In genomic region chrX:6021316-6022091, GRCh38 we compare ENCODE assay signal across 7 cellular contexts.
DNase-seq lines count a peak whose midpoint lies in the region; ATAC-seq and TF ChIP-seq lines count a peak whose summit lies in the region.

No MANE protein-coding gene starts in this region.

- H4K20me1 ChIP-seq in DOHH2 (ENCODE audit: control insufficient read depth, insufficient read depth, low read depth, low read length), result no peaks in the 10 kb centered on the region

- peak; percentile 90 for ATAC-seq in GM19351 (IDR thresholded peaks at IDR 0.05; ENCODE audit: unreplicated experiment)
- ATAC-seq in HG02970 (IDR thresholded peaks at IDR 0.05; ENCODE audit: low FRiP score, unreplicated experiment), result no peak
- ATAC-seq in HG02981 (IDR thresholded peaks at IDR 0.05; ENCODE audit: unreplicated experiment), result no peak

- no peaks in the 10 kb centered on the region for H3F3A ChIP-seq in DOHH2 (ENCODE audit: control insufficient read depth, insufficient read depth)

- H3K9ac ChIP-seq in liver (ENCODE audit: low read depth in 1 of 2, low read length in 2 of 2), result no peak overlapping the region

- H3K27me3 ChIP-seq in DOHH2 (ENCODE audit: control insufficient read depth, low read length) (no peaks in the 10 kb centered on the region), liver (ENCODE audit: control insufficient read depth in 4 of 4, insufficient read depth in 4 of 4, low read length in 3 of 4) (no peaks in the 10 kb centered on the region)

- H3K4me2 ChIP-seq in DOHH2 (ENCODE audit: low read length), result no peak overlapping the region

- H3K9me2 ChIP-seq in DOHH2 (replicated peaks; ENCODE audit: control insufficient read depth, low read length), result no peaks in the 10 kb centered on the region

- H3K79me2 ChIP-seq in DOHH2 (ENCODE audit: control insufficient read depth, low read length), result no peaks in the 10 kb centered on the region

- DNase-seq in NCI-H1417 (lab: John Stamatoyannopoulos, UW) (peak; percentile 43 to 85 (median 69)), amniotic epithelial cell (ENCODE audit: low read depth) (peak; percentile 0)

- no peak overlapping the region for H3K4me3 ChIP-seq in DOHH2 (ENCODE audit: low read length)
- H3K4me3 ChIP-seq in liver (ENCODE audit: low read depth in 1 of 3, low read length in 3 of 3), result no peak overlapping the region

- H3K4me1 ChIP-seq in DOHH2 (ENCODE audit: control insufficient read depth, low read length) (no peaks in the 10 kb centered on the region), liver (ENCODE audit: control insufficient read depth in 4 of 4, insufficient read depth in 4 of 4, low read length in 3 of 4) (no peaks in the 10 kb centered on the region)

- TF ChIP-seq CTCF in DOHH2 (IDR thresholded peaks at IDR 0.05; ENCODE audit: low read depth, low read length, poor library complexity, severe bottlenecking) (peak; percentile 57), liver (IDR thresholded peaks at IDR 0.05; ENCODE audit: low read depth, low read length, missing input control) (peak; percentile 64)

- TF ChIP-seq RAD21 in liver (IDR thresholded peaks at IDR 0.05), result peak; percentile 82 to 95

- no peaks in the 10 kb centered on the region for H3K36me3 ChIP-seq in DOHH2 (ENCODE audit: control insufficient read depth, low read length)
- H3K36me3 ChIP-seq in liver (ENCODE audit: control insufficient read depth in 4 of 4, insufficient read depth in 3 of 4, low read depth in 1 of 4, low read length in 3 of 4), result no peaks in the 10 kb centered on the region

- H3K9me3 ChIP-seq in DOHH2 (ENCODE audit: control insufficient read depth, insufficient read depth, low read length) (no peaks in the 10 kb centered on the region), liver (ENCODE audit: control insufficient read depth in 4 of 4, low read length in 3 of 4) (no peaks in the 10 kb centered on the region)

- 16% methylated on average over 4 of the region's 4 CpGs for WGBS in liver

- H3K27ac ChIP-seq in DOHH2 (ENCODE audit: low read depth, low read length), result no peak overlapping the region
- no peak overlapping the region for H3K27ac ChIP-seq in liver (ENCODE audit: low read depth in 1 of 2, low read length in 2 of 2)

TF ChIP-seq in liver, 16 proteins besides CTCF, POLR2A, EP300 and RAD21:
- TF ChIP-seq JUND (IDR thresholded peaks at IDR 0.05) (no peak), FOXA1 (IDR thresholded peaks at IDR 0.05) (no peak), TAF1 (conservative IDR thresholded peaks at IDR 0.05) (no peak), SP1 (IDR thresholded peaks at IDR 0.05) (no peak), EGR1 (IDR thresholded peaks at IDR 0.05; ENCODE audit: low read depth in 2 of 2) (no peak), FOXA2 (IDR thresholded peaks at IDR 0.05) (no peak), NR2F2 (IDR thresholded peaks at IDR 0.05) (no peak), GABPA (IDR thresholded peaks at IDR 0.05 in 1 of 2, conservative IDR thresholded peaks at IDR 0.05 in 1 of 2) (no peak), ATF3 (IDR thresholded peaks at IDR 0.05) (no peak), YY1 (IDR thresholded peaks at IDR 0.05) (no peak), HNF4G (IDR thresholded peaks at IDR 0.05) (no peak), RXRA (IDR thresholded peaks at IDR 0.05) (no peak), HNF4A (conservative IDR thresholded peaks at IDR 0.05) (no peak)
- TF ChIP-seq, protein P1, sequence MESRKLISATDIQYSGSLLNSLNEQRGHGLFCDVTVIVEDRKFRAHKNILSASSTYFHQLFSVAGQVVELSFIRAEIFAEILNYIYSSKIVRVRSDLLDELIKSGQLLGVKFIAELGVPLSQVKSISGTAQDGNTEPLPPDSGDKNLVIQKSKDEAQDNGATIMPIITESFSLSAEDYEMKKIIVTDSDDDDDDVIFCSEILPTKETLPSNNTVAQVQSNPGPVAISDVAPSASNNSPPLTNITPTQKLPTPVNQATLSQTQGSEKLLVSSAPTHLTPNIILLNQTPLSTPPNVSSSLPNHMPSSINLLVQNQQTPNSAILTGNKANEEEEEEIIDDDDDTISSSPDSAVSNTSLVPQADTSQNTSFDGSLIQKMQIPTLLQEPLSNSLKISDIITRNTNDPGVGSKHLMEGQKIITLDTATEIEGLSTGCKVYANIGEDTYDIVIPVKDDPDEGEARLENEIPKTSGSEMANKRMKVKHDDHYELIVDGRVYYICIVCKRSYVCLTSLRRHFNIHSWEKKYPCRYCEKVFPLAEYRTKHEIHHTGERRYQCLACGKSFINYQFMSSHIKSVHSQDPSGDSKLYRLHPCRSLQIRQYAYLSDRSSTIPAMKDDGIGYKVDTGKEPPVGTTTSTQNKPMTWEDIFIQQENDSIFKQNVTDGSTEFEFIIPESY (IDR thresholded peaks at IDR 0.05), result no peak
- TF ChIP-seq, protein P2, sequence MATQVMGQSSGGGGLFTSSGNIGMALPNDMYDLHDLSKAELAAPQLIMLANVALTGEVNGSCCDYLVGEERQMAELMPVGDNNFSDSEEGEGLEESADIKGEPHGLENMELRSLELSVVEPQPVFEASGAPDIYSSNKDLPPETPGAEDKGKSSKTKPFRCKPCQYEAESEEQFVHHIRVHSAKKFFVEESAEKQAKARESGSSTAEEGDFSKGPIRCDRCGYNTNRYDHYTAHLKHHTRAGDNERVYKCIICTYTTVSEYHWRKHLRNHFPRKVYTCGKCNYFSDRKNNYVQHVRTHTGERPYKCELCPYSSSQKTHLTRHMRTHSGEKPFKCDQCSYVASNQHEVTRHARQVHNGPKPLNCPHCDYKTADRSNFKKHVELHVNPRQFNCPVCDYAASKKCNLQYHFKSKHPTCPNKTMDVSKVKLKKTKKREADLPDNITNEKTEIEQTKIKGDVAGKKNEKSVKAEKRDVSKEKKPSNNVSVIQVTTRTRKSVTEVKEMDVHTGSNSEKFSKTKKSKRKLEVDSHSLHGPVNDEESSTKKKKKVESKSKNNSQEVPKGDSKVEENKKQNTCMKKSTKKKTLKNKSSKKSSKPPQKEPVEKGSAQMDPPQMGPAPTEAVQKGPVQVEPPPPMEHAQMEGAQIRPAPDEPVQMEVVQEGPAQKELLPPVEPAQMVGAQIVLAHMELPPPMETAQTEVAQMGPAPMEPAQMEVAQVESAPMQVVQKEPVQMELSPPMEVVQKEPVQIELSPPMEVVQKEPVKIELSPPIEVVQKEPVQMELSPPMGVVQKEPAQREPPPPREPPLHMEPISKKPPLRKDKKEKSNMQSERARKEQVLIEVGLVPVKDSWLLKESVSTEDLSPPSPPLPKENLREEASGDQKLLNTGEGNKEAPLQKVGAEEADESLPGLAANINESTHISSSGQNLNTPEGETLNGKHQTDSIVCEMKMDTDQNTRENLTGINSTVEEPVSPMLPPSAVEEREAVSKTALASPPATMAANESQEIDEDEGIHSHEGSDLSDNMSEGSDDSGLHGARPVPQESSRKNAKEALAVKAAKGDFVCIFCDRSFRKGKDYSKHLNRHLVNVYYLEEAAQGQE (IDR thresholded peaks at IDR 0.05), result no peak
- TF ChIP-seq, protein P3, sequence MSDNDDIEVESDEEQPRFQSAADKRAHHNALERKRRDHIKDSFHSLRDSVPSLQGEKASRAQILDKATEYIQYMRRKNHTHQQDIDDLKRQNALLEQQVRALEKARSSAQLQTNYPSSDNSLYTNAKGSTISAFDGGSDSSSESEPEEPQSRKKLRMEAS (IDR thresholded peaks at IDR 0.05), result no peak
